Comparison of ENCODE assay signal across 17 cellular contexts in genomic region chr3:39196034-39196433, GRCh38. TPM values are rescaled to one million over a fixed set of nuclear protein-coding genes. Genes with fewer than 3 reads are reported as not detected.
"Had no signal": no experiment of that assay in that cellular context is flagged by ENCODE, and none has a peak within 500 bp of the region (broad histone marks: within the 10 kb centered on the region; RNA-seq: fewer than 3 reads in every experiment).

No MANE protein-coding gene starts in this region.

- H3K27me3 ChIP-seq: ovary, tibial nerve had no signal

- H3K4me1 ChIP-seq: prostate gland, spleen, tibial nerve had no signal

- H3K27ac Mint-ChIP-seq: activated naive CD4-positive, alpha-beta T cell treated with anti-CD3 and anti-CD28 coated beads, Interleukin-2, amount 50 U/mL, for 72 hours; naive B cell had no signal

- ATAC-seq: activated naive CD4-positive, alpha-beta T cell treated with anti-CD3 and anti-CD28 coated beads, Interleukin-2, amount 50 U/mL, for 72 hours; esophagus mucosa; left lung had no signal

- H3K27ac ChIP-seq: left lung, ovary, prostate gland, spleen, tibial nerve had no signal

- H3K9me3 Mint-ChIP-seq: activated naive CD4-positive, alpha-beta T cell treated with anti-CD3 and anti-CD28 coated beads, Interleukin-2, amount 50 U/mL, for 72 hours had no signal

- H3K4me3 ChIP-seq: left lung, lung, ovary, prostate gland, spleen, tibial nerve had no signal

- DNase-seq: activated CD4-positive, alpha-beta T cell treated with anti-CD3 and anti-CD28 coated beads for 4 hours; activated CD4-positive, alpha-beta T cell treated with anti-CD3 and anti-CD28 coated beads, Interleukin-2, amount 50 U/mL, for 4 hours; activated gamma-delta T cell treated with Interleukin-2 at 50 U/mL for 16 hours; foreskin fibroblast; kidney glomerular epithelial cell; left lung; naive B cell; ovary; spleen; stimulated activated naive CD4-positive, alpha-beta T cell treated with Interleukin-2 at 50 U/mL for 16 hours; T-helper 1 cell had no signal

- H3K9me3 ChIP-seq: left lung, ovary, prostate gland, tibial nerve had no signal

- H3K36me3 ChIP-seq: left lung, ovary, prostate gland, spleen, tibial nerve had no signal

- H3K4me3 Mint-ChIP-seq: naive B cell had no signal

- H3K36me3 Mint-ChIP-seq: activated naive CD4-positive, alpha-beta T cell treated with anti-CD3 and anti-CD28 coated beads, Interleukin-2, amount 50 U/mL, for 72 hours had no signal

RNA-seq across cellular contexts. Expression of gene XIRP1, which starts 3.6 kb away (rescaled TPM):
- total RNA-seq: esophagus mucosa, temporal lobe, tibial nerve had no signal
